Comparison of ENCODE assay signal across 12 cellular contexts in genomic region chr16:33336226-33336985, GRCh38. TPM values are rescaled to one million over a fixed set of nuclear protein-coding genes. Genes with fewer than 3 reads are reported as not detected.
DNase-seq lines count a peak whose midpoint lies in the region; ATAC-seq, FAIRE-seq and TF ChIP-seq lines count a peak whose summit lies in the region.
"Not testable (repeated sequence)": the region's sequence is repeated elsewhere in the genome, so short reads cannot be mapped to it uniquely, and the experiment has no call there.
"Had no signal": no experiment of that assay in that cellular context is flagged by ENCODE, and none has a peak within 500 bp of the region (broad histone marks: within the 10 kb centered on the region; RNA-seq: fewer than 3 reads in every experiment).

No MANE protein-coding gene starts in this region.

- not testable (repeated sequence) for H3K23ac ChIP-seq in mesenchymal stem cell (ENCODE audit: low read length in 2 of 2)

- not testable (repeated sequence) for H3K36me3 ChIP-seq in effector memory CD4-positive, alpha-beta T cell (ENCODE audit: control insufficient read depth, insufficient read depth, low read length); mesenchymal stem cell (ENCODE audit: control insufficient read depth in 1 of 2, insufficient read depth in 2 of 2, low read depth in 1 of 2, low read length in 2 of 2); small intestine (ENCODE audit: control insufficient read depth in 2 of 2, insufficient read depth in 2 of 2, low read length in 2 of 2)

- H3K4me3 Mint-ChIP-seq in CD4-positive, alpha-beta T cell; activated naive CD4-positive, alpha-beta T cell treated with anti-CD3 and anti-CD28 coated beads, Interleukin-2, amount 10 ng/mL, durations not matched to agents 7 days and 5 days: not testable (repeated sequence)

- H3K4me3 ChIP-seq in effector memory CD4-positive, alpha-beta T cell (ENCODE audit: insufficient read depth, low read depth, low read length, poor library complexity, severe bottlenecking); small intestine (ENCODE audit: low read depth in 1 of 2, low read length in 2 of 2): not testable (repeated sequence)
- peak overlapping the region in 1 of 2 experiments; percentile 11 for H3K4me3 ChIP-seq in mesenchymal stem cell (ENCODE audit: insufficient read depth in 1 of 2, low read depth in 1 of 2, low read length in 2 of 2)

- not testable (repeated sequence) for H2BK15ac ChIP-seq in mesenchymal stem cell (ENCODE audit: low read depth, poor library complexity, severe bottlenecking)

- peak overlapping the region; percentile 92 for H4K91ac ChIP-seq in mesenchymal stem cell (ENCODE audit: low read length)

- H3K79me1 ChIP-seq in mesenchymal stem cell (replicated peaks; ENCODE audit: low read length, poor library complexity, severe bottlenecking), result not testable (repeated sequence)

- not testable (repeated sequence) for FAIRE-seq in small intestine (lab: Jason Lieb, UNC)

- not testable (repeated sequence) for H3K9me3 Mint-ChIP-seq in CD4-positive, alpha-beta T cell; activated naive CD4-positive, alpha-beta T cell treated with anti-CD3 and anti-CD28 coated beads, Interleukin-2, amount 10 ng/mL, durations not matched to agents 7 days and 5 days

- H3K4me1 ChIP-seq in effector memory CD4-positive, alpha-beta T cell (ENCODE audit: control insufficient read depth, insufficient read depth, low read length, poor library complexity, severe bottlenecking); mesenchymal stem cell (ENCODE audit: control insufficient read depth, insufficient read depth, low read depth, low read length); small intestine (ENCODE audit: control insufficient read depth in 2 of 2, insufficient read depth in 1 of 2, low read depth in 1 of 2, low read length in 1 of 2): not testable (repeated sequence)

- H3K14ac ChIP-seq in mesenchymal stem cell (ENCODE audit: low read length in 2 of 2), result not testable (repeated sequence)

- H3K27ac ChIP-seq in CD4-positive, alpha-beta T cell (ENCODE audit: low read depth, low read length); effector memory CD4-positive, alpha-beta T cell (ENCODE audit: insufficient read depth, low read length, poor library complexity, severe bottlenecking); mesenchymal stem cell (ENCODE audit: low read length, poor library complexity, severe bottlenecking); small intestine (ENCODE audit: low read depth in 1 of 2, low read length in 1 of 2): not testable (repeated sequence)

- not testable (repeated sequence) for TF ChIP-seq CTCF in CD4-positive, alpha-beta T cell (IDR thresholded peaks at IDR 0.05)

- WGBS in mesenchymal stem cell, result 81% methylated on average over 2 of the region's 3 CpGs
- WGBS in small intestine, 3 donors, result 63 to 79% (median 75%) methylated on average over 3 of the region's 3 CpGs

- H3K27me3 Mint-ChIP-seq in CD4-positive, alpha-beta T cell; activated naive CD4-positive, alpha-beta T cell treated with anti-CD3 and anti-CD28 coated beads, Interleukin-2, amount 10 ng/mL, durations not matched to agents 7 days and 5 days: not testable (repeated sequence)

- H2AK5ac ChIP-seq in mesenchymal stem cell (ENCODE audit: low read length, severe bottlenecking), result not testable (repeated sequence)

- CTCF ChIA-PET in CD4-positive, alpha-beta T cell (lab: Charles Lee); activated naive CD4-positive, alpha-beta T cell treated with anti-CD3 and anti-CD28 coated beads, Interleukin-2, amount 10 ng/mL, durations not matched to agents 7 days and 5 days (lab: Charles Lee): not testable (repeated sequence)

- intact Hi-C loops in CD4-positive, alpha-beta T cell (cut with DNase I, micrococcal nuclease), result not testable (repeated sequence)

- not testable (repeated sequence) for H3K27me3 ChIP-seq in CD4-positive, alpha-beta T cell (ENCODE audit: control insufficient read depth, insufficient read depth, low read length); effector memory CD4-positive, alpha-beta T cell (replicated peaks; ENCODE audit: control insufficient read depth, insufficient read depth, low read length, poor library complexity, severe bottlenecking); mesenchymal stem cell (ENCODE audit: control insufficient read depth in 1 of 2, insufficient read depth in 1 of 2, low read length in 2 of 2); small intestine (ENCODE audit: control insufficient read depth in 2 of 2, insufficient read depth in 2 of 2, low read length in 2 of 2)

- not testable (repeated sequence) for H3K4me1 Mint-ChIP-seq in CD4-positive, alpha-beta T cell (ENCODE audit: low read depth); activated naive CD4-positive, alpha-beta T cell treated with anti-CD3 and anti-CD28 coated beads, Interleukin-2, amount 10 ng/mL, durations not matched to agents 7 days and 5 days

- H3K18ac ChIP-seq in mesenchymal stem cell (ENCODE audit: low read depth in 1 of 2, low read length in 2 of 2), result not testable (repeated sequence)

- not testable (repeated sequence) for H2BK5ac ChIP-seq in mesenchymal stem cell (ENCODE audit: low read depth, low read length, poor library complexity, severe bottlenecking)

- H3K4ac ChIP-seq in mesenchymal stem cell (ENCODE audit: low read depth in 1 of 2, low read length in 2 of 2), result not testable (repeated sequence)

- not testable (repeated sequence) for H2BK120ac ChIP-seq in mesenchymal stem cell (ENCODE audit: low read depth, low read length)

- POLR2A ChIA-PET in CD4-positive, alpha-beta T cell (lab: Charles Lee), result not testable (repeated sequence)

- not testable (repeated sequence) for H2BK12ac ChIP-seq in mesenchymal stem cell (ENCODE audit: low read length in 2 of 2)

- not testable (repeated sequence) for ATAC-seq in CD4-positive, alpha-beta T cell (ENCODE audit: poor library complexity)

- H3K27ac Mint-ChIP-seq in CD4-positive, alpha-beta T cell; activated naive CD4-positive, alpha-beta T cell treated with anti-CD3 and anti-CD28 coated beads, Interleukin-2, amount 10 ng/mL, durations not matched to agents 7 days and 5 days: not testable (repeated sequence)

- peak in 8 of 10 experiments; percentile 15 to 53 (median 33) for DNase-seq in CD4-positive, alpha-beta T cell
- peak in 4 of 5 donors; percentile 36 to 70 (median 44) for DNase-seq in T-helper 1 cell
- DNase-seq in activated CD8-positive, alpha-beta memory T cell treated with anti-CD3 and anti-CD28 coated beads for 24 hours, result peak; percentile 80
- DNase-seq in activated naive CD4-positive, alpha-beta T cell treated with anti-CD3 and anti-CD28 coated beads, Interleukin-2, amount 10 ng/mL, durations not matched to agents 7 days and 5 days, result peak; percentile 48
- DNase-seq in effector memory CD4-positive, alpha-beta T cell, result peak in 2 of 3 donors; percentile 0 to 45
- DNase-seq in mesenchymal stem cell, result not testable (repeated sequence)
- peak; percentile 0 for DNase-seq in small intestine
- peak; percentile 60 for DNase-seq in stimulated activated CD8-positive, alpha-beta memory T cell treated with anti-CD3 and anti-CD28 coated beads, Interleukin-4, amount 100 ng/mL, for 48 hours

- not testable (repeated sequence) for H3K9me3 ChIP-seq in CD4-positive, alpha-beta T cell (ENCODE audit: control insufficient read depth, low read length); effector memory CD4-positive, alpha-beta T cell (ENCODE audit: control insufficient read depth, low read length); mesenchymal stem cell (ENCODE audit: control insufficient read depth, low read length); small intestine (ENCODE audit: control insufficient read depth, low read depth)

- not testable (repeated sequence) for H3K36me3 Mint-ChIP-seq in CD4-positive, alpha-beta T cell (ENCODE audit: low read depth); activated naive CD4-positive, alpha-beta T cell treated with anti-CD3 and anti-CD28 coated beads, Interleukin-2, amount 10 ng/mL, durations not matched to agents 7 days and 5 days

- H3K9ac ChIP-seq in mesenchymal stem cell (ENCODE audit: low read length), result not testable (repeated sequence)

- not testable (repeated sequence) for H4K8ac ChIP-seq in mesenchymal stem cell (ENCODE audit: low read length)

- H3K4me2 ChIP-seq in mesenchymal stem cell (ENCODE audit: low read length, poor library complexity, severe bottlenecking), result not testable (repeated sequence)

- H2AFZ ChIP-seq in mesenchymal stem cell (ENCODE audit: low read depth, low read length), result not testable (repeated sequence)

RNA-seq across cellular contexts. Expression of gene TP53TG3B, which starts 24.2 kb away (rescaled TPM):
- total RNA-seq in CD4-positive, alpha-beta T cell, result not detected
- polyA plus RNA-seq in mesenchymal stem cell (2013, experiment 1 of 2), result not detected
- not detected for polyA plus RNA-seq in mesenchymal stem cell (2013, experiment 2 of 2)
- not detected for polyA plus RNA-seq in small intestine
- total RNA-seq: A673, frontal cortex, G401, urinary bladder had no signal
- polyA plus RNA-seq: urinary bladder had no signal

RNA-seq across cellular contexts. Expression of gene TP53TG3E, which starts 32.3 kb away (rescaled TPM):
- not detected for total RNA-seq in CD4-positive, alpha-beta T cell
- not detected for polyA plus RNA-seq in mesenchymal stem cell (2013, experiment 1 of 2)
- not detected for polyA plus RNA-seq in mesenchymal stem cell (2013, experiment 2 of 2)
- not detected for polyA plus RNA-seq in small intestine
- total RNA-seq: A673, frontal cortex, G401, urinary bladder had no signal
- polyA plus RNA-seq: urinary bladder had no signal
